ENCODE assay signal across 15 cellular contexts in genomic region chr1:65606426-65606825, GRCh38.
DNase-seq lines count a peak whose midpoint lies in the region; ATAC-seq and TF ChIP-seq lines count a peak whose summit lies in the region.
"Had no signal": no experiment of that assay in that cellular context is flagged by ENCODE, and none has a peak within 500 bp of the region (broad histone marks: within the 10 kb centered on the region; RNA-seq: fewer than 3 reads in every experiment).

No MANE protein-coding gene starts in this region.

- in situ Hi-C loops in astrocyte of the spinal cord (cut with HindIII; ENCODE audit: low sequenced_read_pairs), result no loop called here

- TF ChIP-seq CTCF in astrocyte of the spinal cord (IDR thresholded peaks at IDR 0.05; ENCODE audit: low read depth, low read length), result no peak

- ATAC-seq in HG02763 (IDR thresholded peaks at IDR 0.05; ENCODE audit: unreplicated experiment), result no peak

- H3K4me3 ChIP-seq in astrocyte of the spinal cord (ENCODE audit: low read depth, low read length), result no peak overlapping the region
- H3K4me3 ChIP-seq: PC-9 had no signal

- DNase-seq in HS-5 (ENCODE audit: low read depth) (peak; percentile 18), astrocyte of the spinal cord (ENCODE audit: low read depth, low spot score) (peak; percentile 11), fibroblast of peridontal ligament (ENCODE audit: extremely low read depth) (peak; percentile 8), non-pigmented ciliary epithelial cell (ENCODE audit: low read depth) (peak; percentile 42), pons (ENCODE audit: low spot score) (no peak)
- no peak for DNase-seq in activated naive CD4-positive, alpha-beta T cell (lab: John Stamatoyannopoulos, UW)
- DNase-seq: C1 segment of cervical spinal cord, DMS79 treated with DMSO at 0.1 percent for 48 hours, KG1, NCI-H1417 treated with DMSO at 0.1 percent for 48 hours, NCI-H1930, NCI-H226, NCI-H82, PC-9 had no signal

Comparison
In these comparisons a context has a peak if more than half of its experiments do, and no peak if none do; other contexts are left out.
1. DNase-seq: peak in HS-5 (single experiment), astrocyte of the spinal cord (single experiment), fibroblast of peridontal ligament (single experiment) and non-pigmented ciliary epithelial cell (single experiment); none in activated naive CD4-positive, alpha-beta T cell (0 of 4) and pons (single experiment).